Comparison of ENCODE assay signal across 8 cellular contexts in genomic region chr5:78677777-78678668, GRCh38. TPM values are rescaled to one million over a fixed set of nuclear protein-coding genes. Genes with fewer than 3 reads are reported as not detected.
DNase-seq lines count a peak whose midpoint lies in the region; ATAC-seq and TF ChIP-seq lines count a peak whose summit lies in the region.

No MANE protein-coding gene starts in this region.

- H3K36me3 ChIP-seq in lung (ENCODE audit: control insufficient read depth in 2 of 2, insufficient read depth in 2 of 2, low read length in 2 of 2), result no peaks in the 10 kb centered on the region

- H3K4me3 Mint-ChIP-seq in stimulated activated memory B cell treated with anti-CD40 and anti-IgM and Interleukin-4, amounts not matched to agents 10 μg/mL and 1 μg/mL and 100 μg/mL, for 72 hours, result no peak overlapping the region
- no peak overlapping the region for H3K4me3 Mint-ChIP-seq in activated naive CD8-positive, alpha-beta T cell treated with anti-CD3 and anti-CD28 coated beads for 36 hours

- in situ Hi-C loops in astrocyte of the cerebellum (cut with HindIII; ENCODE audit: low sequenced_read_pairs), result no loop called here

- H3K4me1 Mint-ChIP-seq in stimulated activated memory B cell treated with anti-CD40 and anti-IgM and Interleukin-4, amounts not matched to agents 10 μg/mL and 1 μg/mL and 100 μg/mL, for 72 hours, result no peaks in the 10 kb centered on the region
- H3K4me1 Mint-ChIP-seq in activated naive CD8-positive, alpha-beta T cell treated with anti-CD3 and anti-CD28 coated beads for 36 hours, result no peaks in the 10 kb centered on the region

- no peaks in the 10 kb centered on the region for H3K4me1 ChIP-seq in lung (ENCODE audit: control insufficient read depth in 2 of 2, insufficient read depth in 2 of 2, low read length in 2 of 2)

- DNase-seq in AG04450 (ENCODE audit: low read depth, low spot score), result peak; percentile 89
- peak; percentile 92 for DNase-seq in astrocyte of the cerebellum (ENCODE audit: low read depth)
- DNase-seq in lung (ENCODE audit: low spot score), result no peak
- DNase-seq in activated naive CD8-positive, alpha-beta T cell treated with anti-CD3 and anti-CD28 coated beads for 36 hours, result no peak
- no peak for DNase-seq in DMS153 (lab: John Stamatoyannopoulos, UW)

- 62 to 81% methylated on average over 6 of the region's 6 CpGs for WGBS in lung, 2 donors

- no peaks in the 10 kb centered on the region for H3K9me3 Mint-ChIP-seq in stimulated activated memory B cell treated with anti-CD40 and anti-IgM and Interleukin-4, amounts not matched to agents 10 μg/mL and 1 μg/mL and 100 μg/mL, for 72 hours
- no peaks in the 10 kb centered on the region for H3K9me3 Mint-ChIP-seq in activated naive CD8-positive, alpha-beta T cell treated with anti-CD3 and anti-CD28 coated beads for 36 hours

- ATAC-seq in HG02588 (IDR thresholded peaks at IDR 0.05; ENCODE audit: unreplicated experiment) (peak; percentile 75), lung (ENCODE audit: insufficient read depth, low FRiP score) (peak; percentile 72), GM18861 (IDR thresholded peaks at IDR 0.05; ENCODE audit: unreplicated experiment) (no peak)
- ATAC-seq in stimulated activated memory B cell treated with anti-CD40 and anti-IgM and Interleukin-4, amounts not matched to agents 10 μg/mL and 1 μg/mL and 100 μg/mL, for 72 hours, result no peak

- no peaks in the 10 kb centered on the region for H3K27me3 ChIP-seq in AG04450 (ENCODE audit: control insufficient read depth, insufficient read depth, low read length)
- H3K27me3 ChIP-seq in lung (ENCODE audit: control insufficient read depth, insufficient read depth), result no peaks in the 10 kb centered on the region

- H3K27me3 Mint-ChIP-seq in stimulated activated memory B cell treated with anti-CD40 and anti-IgM and Interleukin-4, amounts not matched to agents 10 μg/mL and 1 μg/mL and 100 μg/mL, for 72 hours, result no peaks in the 10 kb centered on the region
- peaks cover 9% of the 10 kb centered on the region for H3K27me3 Mint-ChIP-seq in activated naive CD8-positive, alpha-beta T cell treated with anti-CD3 and anti-CD28 coated beads for 36 hours

- POLR2A ChIA-PET in AG04450 (lab: Yijun Ruan, JAX), result no interaction called here

- CTCF ChIA-PET in AG04450 (lab: Charles Lee), result no interaction called here

- peak overlapping the region; percentile 89 for H3K27ac ChIP-seq in AG04450 (ENCODE audit: low read depth, low read length)
- H3K27ac ChIP-seq in lung (ENCODE audit: low read depth in 1 of 2, low read length in 1 of 2), result peak overlapping the region in 1 of 2 donors; percentile 33

- H3K36me3 Mint-ChIP-seq in stimulated activated memory B cell treated with anti-CD40 and anti-IgM and Interleukin-4, amounts not matched to agents 10 μg/mL and 1 μg/mL and 100 μg/mL, for 72 hours, result no peaks in the 10 kb centered on the region
- H3K36me3 Mint-ChIP-seq in activated naive CD8-positive, alpha-beta T cell treated with anti-CD3 and anti-CD28 coated beads for 36 hours, result no peaks in the 10 kb centered on the region

- H3K9me3 ChIP-seq in AG04450 (ENCODE audit: control insufficient read depth, insufficient read depth, low read length) (peaks cover 5% of the 10 kb centered on the region; the same call in 1 of the 2 replicates), lung (ENCODE audit: control insufficient read depth in 2 of 2, insufficient read depth in 1 of 2, low read length in 1 of 2) (no peaks in the 10 kb centered on the region)

- H3K4me3 ChIP-seq in AG04450 (ENCODE audit: low read depth, low read length), result no peak overlapping the region
- no peak overlapping the region for H3K4me3 ChIP-seq in astrocyte of the cerebellum (ENCODE audit: low read depth, low read length)
- H3K4me3 ChIP-seq in lung, result no peak overlapping the region

- no peak overlapping the region for H3K27ac Mint-ChIP-seq in stimulated activated memory B cell treated with anti-CD40 and anti-IgM and Interleukin-4, amounts not matched to agents 10 μg/mL and 1 μg/mL and 100 μg/mL, for 72 hours
- H3K27ac Mint-ChIP-seq in activated naive CD8-positive, alpha-beta T cell treated with anti-CD3 and anti-CD28 coated beads for 36 hours, result no peak overlapping the region

- TF ChIP-seq CTCF in AG04450 (IDR thresholded peaks at IDR 0.05; ENCODE audit: low read depth, low read length), result peak; percentile 14; the same call in 1 of the 2 replicates
- peak; percentile 14 for TF ChIP-seq CTCF in astrocyte of the cerebellum (IDR thresholded peaks at IDR 0.05; ENCODE audit: low read depth, low read length, missing control alignments)
- no peak for TF ChIP-seq CTCF in lung (IDR thresholded peaks at IDR 0.05; ENCODE audit: control extremely low read depth, extremely low read depth)

RNA-seq across cellular contexts. Expression of gene LHFPL2, which starts 29.5 kb away (rescaled TPM):
- polyA plus RNA-seq in AG04450 (2011; rRNA removed) (19.4 and 20.1 TPM in 2 replicates), lung (10 to 100 TPM in 1 of 2 donors, 1 to 10 TPM in 1; 6.5 to 47.0 TPM)
- 22.8 and 30.2 TPM in 2 replicates for polyA minus RNA-seq in AG04450 (2011; rRNA and poly(A)+ RNA removed)
- 10 to 100 TPM; 48.4 to 49.4 TPM for total RNA-seq in lung
- under 1 TPM; 0.12 to 0.40 TPM for total RNA-seq in activated naive CD8-positive, alpha-beta T cell treated with anti-CD3 and anti-CD28 coated beads for 36 hours

Comparison
In these comparisons a context has a peak if more than half of its experiments do, and no peak if none do; other contexts are left out.
1. DNase-seq: peak in AG04450 (single experiment) and astrocyte of the cerebellum (single experiment); none in lung (single experiment), activated naive CD8-positive, alpha-beta T cell treated with anti-CD3 and anti-CD28 coated beads for 36 hours (single experiment) and DMS153 (single experiment).
2. ATAC-seq: peak in HG02588 (single experiment) and lung (single experiment); none in stimulated activated memory B cell treated with anti-CD40 and anti-IgM and Interleukin-4, amounts not matched to agents 10 μg/mL and 1 μg/mL and 100 μg/mL, for 72 hours (single experiment) and GM18861 (single experiment).
3. RNA of gene LHFPL2, which starts 29.5 kb away (total RNA-seq): 48.4 to 49.4 TPM in lung; 0.12 to 0.40 TPM in activated naive CD8-positive, alpha-beta T cell treated with anti-CD3 and anti-CD28 coated beads for 36 hours; every median in the first group is over 10 times any median in the second.